In genomic region chr17:66542183-66542966, GRCh38 we compare ENCODE assay signal across 8 cellular contexts.
DNase-seq lines count a peak whose midpoint lies in the region; ATAC-seq and TF ChIP-seq lines count a peak whose summit lies in the region.

No MANE protein-coding gene starts in this region.

- peaks cover 3 to 60% (median 30%) of the 10 kb centered on the region in 4 donors for H3K4me1 ChIP-seq in stomach

- intact Hi-C loops in stomach (cut with DNase I; ENCODE audit: low total_unique reads) = no loop called here

- H3K36me3 ChIP-seq in KOPT-K1 (ENCODE audit: insufficient read depth, low read length) (no peaks in the 10 kb centered on the region; the same call in 1 of the 2 replicates), stomach (no peaks in the 10 kb centered on the region)

- no peaks in the 10 kb centered on the region for H3K27me3 ChIP-seq in stomach

- ATAC-seq in GM18505 (IDR thresholded peaks at IDR 0.05; ENCODE audit: unreplicated experiment) = peak; percentile 91
- peak; percentile 94 for ATAC-seq in GM21723 (IDR thresholded peaks at IDR 0.05; ENCODE audit: unreplicated experiment)
- no peak for ATAC-seq in esophagus mucosa

- H3K9me3 ChIP-seq in KOPT-K1 (ENCODE audit: insufficient read depth, low read length, poor library complexity, severe bottlenecking) = peaks cover 9% of the 10 kb centered on the region
- no peaks in the 10 kb centered on the region for H3K9me3 ChIP-seq in stomach

- no peak for TF ChIP-seq CTCF in stomach (IDR thresholded peaks at IDR 0.05)

- 57 to 72% (median 61%) methylated on average over 4 of the region's 4 CpGs for WGBS in stomach, 5 donors

- TF ChIP-seq POLR2A in GM18505 (IDR thresholded peaks at IDR 0.05; ENCODE audit: borderline replicate concordance, extremely low read depth, insufficient read depth, insufficient read length) (no peak), stomach (IDR thresholded peaks at IDR 0.05) (no peak)

- DNase-seq in stomach (no peak), DMS153 treated with DMSO at 0.1 percent for 48 hours (lab: John Stamatoyannopoulos, UW; ENCODE audit: unreplicated experiment) (no peak)
- no peak for DNase-seq in stimulated activated CD4-positive, alpha-beta T cell treated with anti-CD3 and anti-CD28 coated beads, Interleukin-15, amount 100 ng/mL, for 24 hours

- no peak overlapping the region for H3K4me3 ChIP-seq in stomach

- no peak for TF ChIP-seq EP300 in stomach (IDR thresholded peaks at IDR 0.05)

- H3K27ac ChIP-seq in KOPT-K1 (ENCODE audit: low read depth, low read length, poor library complexity, severe bottlenecking) (peak overlapping the region; percentile 95), cingulate gyrus (ENCODE audit: low read depth, low read length) (peak overlapping the region; percentile 92), stomach (peak overlapping the region in 3 of 5 donors; percentile 71 to 74 (median 74))
